9 cellular contexts compared by ENCODE assay signal in genomic region chr17:19546289-19547065, GRCh38. TPM values are rescaled to one million over a fixed set of nuclear protein-coding genes. Genes with fewer than 3 reads are reported as not detected.
DNase-seq lines count a peak whose midpoint lies in the region; ATAC-seq and TF ChIP-seq lines count a peak whose summit lies in the region.
"Had no signal": no experiment of that assay in that cellular context is flagged by ENCODE, and none has a peak within 500 bp of the region (broad histone marks: within the 10 kb centered on the region; RNA-seq: fewer than 3 reads in every experiment).

No MANE protein-coding gene starts in this region.

- peaks cover 2% of the 10 kb centered on the region for H3K27me3 ChIP-seq in osteoblast (ENCODE audit: insufficient read depth, low read length)

- H3K4me2 ChIP-seq in osteoblast (ENCODE audit: insufficient read depth, low read length): no peak overlapping the region

- TF ChIP-seq CTCF in fibroblast of pulmonary artery (IDR thresholded peaks at IDR 0.05; ENCODE audit: low read length, missing control alignments): peak; percentile 2
- TF ChIP-seq CTCF in osteoblast (IDR thresholded peaks at IDR 0.05; ENCODE audit: extremely low read depth, low read depth, low read length): peak; percentile 11

- H3K9me3 ChIP-seq in osteoblast (ENCODE audit: low read depth, low read length): no peaks in the 10 kb centered on the region

- H2AFZ ChIP-seq in osteoblast (ENCODE audit: low read length): no peak overlapping the region

- H3K27ac ChIP-seq in osteoblast (ENCODE audit: low read depth, low read length): no peak overlapping the region

- no peaks in the 10 kb centered on the region for H4K20me1 ChIP-seq in osteoblast (ENCODE audit: insufficient read depth, low read length)

- peak; percentile 29 for DNase-seq in GM03348 (ENCODE audit: low spot score)
- peak; percentile 19 for DNase-seq in NCI-H69 (lab: John Stamatoyannopoulos, UW)
- no peak for DNase-seq in fibroblast of pulmonary artery (ENCODE audit: low read depth)
- DNase-seq in osteoblast (ENCODE audit: insufficient read length, low spot score, missing footprints): peak; percentile 64
- DNase-seq in NCI-H1694 (lab: John Stamatoyannopoulos, UW): no peak
- no peak for DNase-seq in activated CD4-positive, alpha-beta T cell treated with anti-CD3 and anti-CD28 coated beads for 1 hour

- no peaks in the 10 kb centered on the region for H3K79me2 ChIP-seq in osteoblast (ENCODE audit: insufficient read depth, low read length)

- H3K4me1 ChIP-seq in osteoblast (ENCODE audit: insufficient read depth, low read length): no peaks in the 10 kb centered on the region

- H3K36me3 ChIP-seq in osteoblast (ENCODE audit: insufficient read depth, low read length): no peaks in the 10 kb centered on the region

- no peak overlapping the region for H3K4me3 ChIP-seq in fibroblast of pulmonary artery (replicated peaks; ENCODE audit: low read depth, low read length)
- no peak overlapping the region for H3K4me3 ChIP-seq in osteoblast (ENCODE audit: insufficient read depth, low read length)

- ATAC-seq in GM21576 (IDR thresholded peaks at IDR 0.05; ENCODE audit: unreplicated experiment) (no peak), GM19455 (IDR thresholded peaks at IDR 0.05; ENCODE audit: unreplicated experiment) (no peak)

RNA-seq across cellular contexts. Expression of gene SLC47A1, which starts 12.8 kb away (rescaled TPM):
- total RNA-seq in osteoblast: 0.88 and 1.1 TPM in 2 replicates
- total RNA-seq: Daoy had no signal

Comparison
In these comparisons a context has a peak if more than half of its experiments do, and no peak if none do; other contexts are left out.
1. DNase-seq: peak in GM03348 (single experiment), NCI-H69 (single experiment) and osteoblast (single experiment); none in fibroblast of pulmonary artery (single experiment), NCI-H1694 (single experiment) and activated CD4-positive, alpha-beta T cell treated with anti-CD3 and anti-CD28 coated beads for 1 hour (single experiment).